8 cellular contexts compared by ENCODE assay signal in genomic region chr3:53254810-53255359, GRCh38. TPM values are rescaled to one million over a fixed set of nuclear protein-coding genes. Genes with fewer than 3 reads are reported as not detected.
DNase-seq lines count a peak whose midpoint lies in the region; ATAC-seq and TF ChIP-seq lines count a peak whose summit lies in the region.

No MANE protein-coding gene starts in this region.

- ATAC-seq in GM23338 = peak; percentile 52
- peak; percentile 62 for ATAC-seq in left lobe of liver

- peaks cover 64% of the 10 kb centered on the region for H3K4me1 Mint-ChIP-seq in GM23338
- peaks cover 35% of the 10 kb centered on the region for H3K4me1 Mint-ChIP-seq in activated CD4-positive, alpha-beta T cell treated with anti-CD3 and anti-CD28 coated beads, Interleukin-2, amount 10 ng/mL, durations not matched to agents 24 days and 14 days
- peaks cover 73% of the 10 kb centered on the region for H3K4me1 Mint-ChIP-seq in dendritic cell treated with granulocyte-macrophage colony-stimulating factor and Interleukin-4, amounts not matched to agents 40 ng/mL and 50 ng/mL, for 4 days (ENCODE audit: low read depth)

- no peaks in the 10 kb centered on the region for H3K9me3 ChIP-seq in MG63

- peaks cover 11% of the 10 kb centered on the region; the same call in 1 of the 2 replicates for H3K9me2 ChIP-seq in GM23338 (ENCODE audit: insufficient read depth)

- H3K36me3 ChIP-seq in GM23338 (ENCODE audit: insufficient read depth) (peaks cover 20% of the 10 kb centered on the region), MG63 (peaks cover 33% of the 10 kb centered on the region)

- H3K4me2 ChIP-seq in GM23338 = peak overlapping the region; percentile 100

- peak; percentile 76 for DNase-seq in GM23338 (ENCODE audit: low spot score)
- peak; percentile 64 for DNase-seq in MG63
- peak; percentile 90 for DNase-seq in activated CD4-positive, alpha-beta T cell treated with anti-CD3 and anti-CD28 coated beads, Interleukin-2, amount 10 ng/mL, durations not matched to agents 24 days and 14 days
- peak; percentile 68 for DNase-seq in left lobe of liver (ENCODE audit: low spot score)
- DNase-seq in stimulated activated CD4-positive, alpha-beta T cell treated with anti-CD3 and anti-CD28 coated beads, Interleukin-4, amount 100 ng/mL, for 1 hour = peak; percentile 51
- no peak for DNase-seq in SHP77 treated with DMSO at 0.1 percent for 48 hours (lab: John Stamatoyannopoulos, UW)

- peaks cover 51% of the 10 kb centered on the region for H3K36me3 Mint-ChIP-seq in GM23338 (ENCODE audit: low read depth)
- peaks cover 26% of the 10 kb centered on the region for H3K36me3 Mint-ChIP-seq in activated CD4-positive, alpha-beta T cell treated with anti-CD3 and anti-CD28 coated beads, Interleukin-2, amount 10 ng/mL, durations not matched to agents 24 days and 14 days (ENCODE audit: low read depth)
- H3K36me3 Mint-ChIP-seq in dendritic cell treated with granulocyte-macrophage colony-stimulating factor and Interleukin-4, amounts not matched to agents 40 ng/mL and 50 ng/mL, for 4 days (ENCODE audit: low read depth) = peaks cover 47% of the 10 kb centered on the region

- intact Hi-C loops in activated CD4-positive, alpha-beta T cell treated with anti-CD3 and anti-CD28 coated beads, Interleukin-2, amount 10 ng/mL, durations not matched to agents 24 days and 14 days (cut with micrococcal nuclease) = loop anchor here (1.0 to 2.0 kb wide), 4 partner anchors 32 to 125 kb away; partner anchors contain the start of genes DCP1A, PRKCD and RFT1
- intact Hi-C loops in dendritic cell treated with granulocyte-macrophage colony-stimulating factor and Interleukin-4, amounts not matched to agents 40 ng/mL and 50 ng/mL, for 4 days (cut with micrococcal nuclease) = loop anchor here (5.0 kb wide), 1 partner anchor 38 kb away; no protein-coding TSS in a partner anchor

- H4K20me1 ChIP-seq in GM23338 (replicated peaks; ENCODE audit: insufficient read depth) = peaks cover 38% of the 10 kb centered on the region

- H3K4me3 ChIP-seq in GM08714 (ENCODE audit: low read length) = peak overlapping the region; percentile 86
- peak overlapping the region; percentile 100 for H3K4me3 ChIP-seq in GM23338
- H3K4me3 ChIP-seq in MG63 = peak overlapping the region; percentile 78

- H3K4me3 Mint-ChIP-seq in GM23338 = peak overlapping the region; percentile 96
- peak overlapping the region; percentile 98 for H3K4me3 Mint-ChIP-seq in activated CD4-positive, alpha-beta T cell treated with anti-CD3 and anti-CD28 coated beads, Interleukin-2, amount 10 ng/mL, durations not matched to agents 24 days and 14 days
- H3K4me3 Mint-ChIP-seq in dendritic cell treated with granulocyte-macrophage colony-stimulating factor and Interleukin-4, amounts not matched to agents 40 ng/mL and 50 ng/mL, for 4 days = peak overlapping the region; percentile 91

- H3K9me3 Mint-ChIP-seq in GM23338 = no peaks in the 10 kb centered on the region
- H3K9me3 Mint-ChIP-seq in activated CD4-positive, alpha-beta T cell treated with anti-CD3 and anti-CD28 coated beads, Interleukin-2, amount 10 ng/mL, durations not matched to agents 24 days and 14 days = no peaks in the 10 kb centered on the region
- no peaks in the 10 kb centered on the region for H3K9me3 Mint-ChIP-seq in dendritic cell treated with granulocyte-macrophage colony-stimulating factor and Interleukin-4, amounts not matched to agents 40 ng/mL and 50 ng/mL, for 4 days

- H3K27me3 Mint-ChIP-seq in GM23338 (ENCODE audit: insufficient read depth, low read depth, poor library complexity) = peaks cover 47% of the 10 kb centered on the region
- H3K27me3 Mint-ChIP-seq in activated CD4-positive, alpha-beta T cell treated with anti-CD3 and anti-CD28 coated beads, Interleukin-2, amount 10 ng/mL, durations not matched to agents 24 days and 14 days = peaks cover 2% of the 10 kb centered on the region
- no peaks in the 10 kb centered on the region for H3K27me3 Mint-ChIP-seq in dendritic cell treated with granulocyte-macrophage colony-stimulating factor and Interleukin-4, amounts not matched to agents 40 ng/mL and 50 ng/mL, for 4 days

- H3K27me3 ChIP-seq in GM23338 (ENCODE audit: insufficient read depth) (no peaks in the 10 kb centered on the region), MG63 (no peaks in the 10 kb centered on the region)

- H3F3A ChIP-seq in GM23338 (replicated peaks; ENCODE audit: low read depth) = peaks cover 31% of the 10 kb centered on the region

- TF ChIP-seq CTCF in GM23338 (conservative IDR thresholded peaks at IDR 0.05; ENCODE audit: low read depth in 2 of 2) = no peak

- H3K27ac Mint-ChIP-seq in GM23338 = peak overlapping the region; percentile 96
- peak overlapping the region; percentile 93 for H3K27ac Mint-ChIP-seq in activated CD4-positive, alpha-beta T cell treated with anti-CD3 and anti-CD28 coated beads, Interleukin-2, amount 10 ng/mL, durations not matched to agents 24 days and 14 days
- H3K27ac Mint-ChIP-seq in dendritic cell treated with granulocyte-macrophage colony-stimulating factor and Interleukin-4, amounts not matched to agents 40 ng/mL and 50 ng/mL, for 4 days = peak overlapping the region; percentile 90

- peak overlapping the region; percentile 84 for H3K27ac ChIP-seq in GM23338 (ENCODE audit: low read depth)

- peaks cover 62% of the 10 kb centered on the region for H3K4me1 ChIP-seq in GM23338 (ENCODE audit: insufficient read depth)

- no peak overlapping the region for H2AFZ ChIP-seq in GM23338

- peaks cover 65% of the 10 kb centered on the region for H3K79me2 ChIP-seq in GM23338 (replicated peaks; ENCODE audit: insufficient read depth)

TF ChIP-seq in GM23338, 12 proteins besides CTCF, POLR2A, EP300 and RAD21 (continues in another document):
- TF ChIP-seq EZH2phosphoT487 (IDR thresholded peaks at IDR 0.05; ENCODE audit: unreplicated experiment) (no peak), STAT1 (IDR thresholded peaks at IDR 0.05; ENCODE audit: unreplicated experiment) (no peak), CREB1 (CRISPR knock-in tag; IDR thresholded peaks at IDR 0.05; ENCODE audit: low read depth) (peak; percentile 72), EZH2 (IDR thresholded peaks at IDR 0.05; ENCODE audit: low read depth, unreplicated experiment) (no peak), ZNF331 (CRISPR knock-in tag; IDR thresholded peaks at IDR 0.05; ENCODE audit: low read depth) (no peak)

RNA-seq across cellular contexts. Expression of gene TKT, which starts 0.9 kb away (rescaled TPM):
- 1,229 and 1,411 TPM in 2 replicates for total RNA-seq in GM23338 (2014; rRNA removed; shearing (Covaris generic))
- polyA plus RNA-seq in GM23338 (2016; fragmentation: Nextera tagmentation; extraction: Ambion mirVana) = 584 and 604 TPM in 2 replicates
- 315 and 707 TPM in 2 replicates for total RNA-seq in MG63 (2014; rRNA removed; shearing (Covaris generic); ENCODE audit: low replicate concordance)
- total RNA-seq in activated CD4-positive, alpha-beta T cell treated with anti-CD3 and anti-CD28 coated beads, Interleukin-2, amount 10 ng/mL, durations not matched to agents 24 days and 14 days = 377 and 379 TPM in 2 replicates
- total RNA-seq in left lobe of liver = 109 TPM
